Comparison of ENCODE assay signal across 23 cellular contexts in the genomic region with DNA sequence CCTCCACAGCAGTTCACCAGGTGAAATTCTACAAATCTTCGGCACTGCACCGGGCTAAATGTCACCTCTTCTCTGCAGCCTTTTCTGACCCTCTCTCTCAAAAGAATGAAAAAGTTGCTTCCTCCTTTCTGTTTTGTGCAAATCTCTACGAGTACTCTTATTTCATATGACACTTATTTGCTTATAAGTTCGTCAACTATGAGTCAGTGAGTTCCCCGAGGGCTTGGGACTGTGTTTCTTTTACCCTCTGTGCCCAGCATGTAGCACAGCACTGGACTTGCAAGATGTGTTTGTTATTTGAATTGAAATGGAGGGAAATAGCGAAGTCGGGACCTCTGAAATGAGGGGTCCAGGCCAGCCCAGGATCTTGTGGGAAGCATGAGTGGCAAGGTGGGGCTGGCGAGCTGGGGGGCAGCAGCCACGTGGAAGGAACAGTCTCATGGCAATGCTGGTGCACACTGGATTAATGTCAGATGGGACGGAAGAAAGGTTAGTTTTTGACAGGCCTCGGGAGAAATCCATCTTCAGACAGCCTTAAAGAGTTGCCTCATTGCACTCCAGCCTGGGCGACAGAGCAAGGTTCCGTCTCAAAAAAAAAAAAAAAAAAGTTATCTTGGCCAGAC. TPM values are rescaled to one million over a fixed set of nuclear protein-coding genes. Genes with fewer than 3 reads are reported as not detected.
A peak's percentile ranks its signal among the peaks of the same experiment; 100 is the strongest.
DNase-seq lines count a peak whose midpoint lies in the region; ATAC-seq and TF ChIP-seq lines count a peak whose summit lies in the region.
"Had no signal": no experiment of that assay in that cellular context is flagged by ENCODE, and none has a peak within 500 bp of the region (broad histone marks: within the 10 kb centered on the region; RNA-seq: fewer than 3 reads in every experiment).

No MANE protein-coding gene starts in this region.

- H3K4me3 Mint-ChIP-seq in stimulated activated memory B cell treated with anti-CD40 and anti-IgM and Interleukin-4, amounts not matched to agents 10 μg/mL and 1 μg/mL and 100 μg/mL, for 72 hours: peak overlapping the region; percentile 1
- H3K4me3 Mint-ChIP-seq in activated T-helper 1 cell treated with anti-CD3 and anti-CD28 coated beads, Interleukin-12 subunit alpha, Interleukin-12 subunit beta, Interleukin-2, Interleukin-4 antibody, amounts not matched to agents 30 ng/mL and 10 ng/mL and 1 ng/mL, durations not matched to agents 14 hours and 24 hours and 36 hours: no peak overlapping the region
- H3K4me3 Mint-ChIP-seq: T-helper 1 cell treated with Interleukin-12 subunit alpha and Interleukin-12 subunit beta and Interleukin-4 antibody, amounts not matched to agents 30 μg/mL and 1 μg/mL, for 36 hours had no signal

- H3K27ac ChIP-seq in RWPE1 (peak overlapping the region; percentile 10; the same call in 1 of the 2 replicates), breast epithelium (peak overlapping the region in 1 of 2 donors; percentile 49)
- H3K27ac ChIP-seq: parathyroid adenoma had no signal

- intact Hi-C loops in activated T-helper 1 cell treated with anti-CD3 and anti-CD28 coated beads, Interleukin-12 subunit alpha, Interleukin-12 subunit beta, Interleukin-2, Interleukin-4 antibody, amounts not matched to agents 30 ng/mL and 10 ng/mL and 1 ng/mL, durations not matched to agents 14 hours and 24 hours and 36 hours (cut with micrococcal nuclease): no loop called here
- intact Hi-C loops in breast epithelium (cut with DNase I; ENCODE audit: low total_unique reads): no loop called here

- no peaks in the 10 kb centered on the region for H3K9me3 Mint-ChIP-seq in stimulated activated memory B cell treated with anti-CD40 and anti-IgM and Interleukin-4, amounts not matched to agents 10 μg/mL and 1 μg/mL and 100 μg/mL, for 72 hours
- H3K9me3 Mint-ChIP-seq in activated T-helper 1 cell treated with anti-CD3 and anti-CD28 coated beads, Interleukin-12 subunit alpha, Interleukin-12 subunit beta, Interleukin-2, Interleukin-4 antibody, amounts not matched to agents 30 ng/mL and 10 ng/mL and 1 ng/mL, durations not matched to agents 14 hours and 24 hours and 36 hours: no peaks in the 10 kb centered on the region
- H3K9me3 Mint-ChIP-seq: activated T-helper 2 cell treated with anti-CD3 and anti-CD28 coated beads, Interferon-gamma antibody, Interleukin-2, Interleukin-4, amounts not matched to agents 10 μg/mL and 5 μg/mL and 100 μg/mL, durations not matched to agents 14 hours and 24 hours and 36 hours; brain; naive B cell; stimulated activated naive B cell treated with anti-CD40 and anti-IgM and Interleukin-4, amounts not matched to agents 10 μg/mL and 1 μg/mL and 100 μg/mL, for 72 hours; T-helper 1 cell treated with Interleukin-12 subunit alpha and Interleukin-12 subunit beta and Interleukin-4 antibody, amounts not matched to agents 30 μg/mL and 1 μg/mL, for 36 hours had no signal

- peak overlapping the region; percentile 19 for H3K27ac Mint-ChIP-seq in stimulated activated memory B cell treated with anti-CD40 and anti-IgM and Interleukin-4, amounts not matched to agents 10 μg/mL and 1 μg/mL and 100 μg/mL, for 72 hours
- no peak overlapping the region for H3K27ac Mint-ChIP-seq in activated T-helper 1 cell treated with anti-CD3 and anti-CD28 coated beads, Interleukin-12 subunit alpha, Interleukin-12 subunit beta, Interleukin-2, Interleukin-4 antibody, amounts not matched to agents 30 ng/mL and 10 ng/mL and 1 ng/mL, durations not matched to agents 14 hours and 24 hours and 36 hours
- H3K27ac Mint-ChIP-seq: activated T-helper 2 cell treated with anti-CD3 and anti-CD28 coated beads, Interferon-gamma antibody, Interleukin-2, Interleukin-4, amounts not matched to agents 10 μg/mL and 5 μg/mL and 100 μg/mL, durations not matched to agents 14 hours and 24 hours and 36 hours; T-helper 1 cell treated with Interleukin-12 subunit alpha and Interleukin-12 subunit beta and Interleukin-4 antibody, amounts not matched to agents 30 μg/mL and 1 μg/mL, for 36 hours had no signal

- no peak for TF ChIP-seq CTCF in RWPE1 (conservative IDR thresholded peaks at IDR 0.05; ENCODE audit: low read depth)
- TF ChIP-seq CTCF in breast epithelium (IDR thresholded peaks at IDR 0.05): no peak

- CTCF ChIA-PET in RWPE1 (lab: Yijun Ruan, JAX): interaction anchor here (1.3 kb wide), 1 partner anchor 12 kb away, joined by 6 read pairs; no protein-coding TSS in a partner anchor

- POLR2A ChIA-PET in RWPE1 (lab: Yijun Ruan, JAX; ENCODE audit: low non-redundant PET): no interaction called here

- peak; percentile 24 for ATAC-seq in esophagus mucosa
- ATAC-seq in stimulated activated memory B cell treated with anti-CD40 and anti-IgM and Interleukin-4, amounts not matched to agents 10 μg/mL and 1 μg/mL and 100 μg/mL, for 72 hours: no peak
- ATAC-seq: sciatic nerve; stimulated activated naive B cell treated with anti-CD40 and anti-IgM and Interleukin-4, amounts not matched to agents 10 μg/mL and 1 μg/mL and 100 μg/mL, for 72 hours had no signal

- H3K4me1 Mint-ChIP-seq in stimulated activated memory B cell treated with anti-CD40 and anti-IgM and Interleukin-4, amounts not matched to agents 10 μg/mL and 1 μg/mL and 100 μg/mL, for 72 hours: peaks cover 45% of the 10 kb centered on the region
- peaks cover 16% of the 10 kb centered on the region for H3K4me1 Mint-ChIP-seq in activated T-helper 1 cell treated with anti-CD3 and anti-CD28 coated beads, Interleukin-12 subunit alpha, Interleukin-12 subunit beta, Interleukin-2, Interleukin-4 antibody, amounts not matched to agents 30 ng/mL and 10 ng/mL and 1 ng/mL, durations not matched to agents 14 hours and 24 hours and 36 hours (ENCODE audit: low read depth)

- no peaks in the 10 kb centered on the region for H3K4me1 ChIP-seq in breast epithelium
- H3K4me1 ChIP-seq: parathyroid adenoma had no signal

- in situ Hi-C loops in KBM-7 (cut with MboI; ENCODE audit: low pct_unique_long_range_greater_than_20kb, low sequenced_read_pairs): no loop called here

- no peaks in the 10 kb centered on the region for H3K9me3 ChIP-seq in breast epithelium

- no peaks in the 10 kb centered on the region for H3K27me3 ChIP-seq in breast epithelium

- DNase-seq in HT1080 (ENCODE audit: low read depth) (peak; percentile 27), RWPE1 (ENCODE audit: low spot score) (peak; percentile 36), KBM-7 (no peak), breast epithelium (ENCODE audit: low spot score in 2 of 2) (no peak)
- no peak for DNase-seq in activated T-helper 1 cell treated with anti-CD3 and anti-CD28 coated beads, Interleukin-12 subunit alpha, Interleukin-12 subunit beta, Interleukin-2, Interleukin-4 antibody, amounts not matched to agents 30 ng/mL and 10 ng/mL and 1 ng/mL, durations not matched to agents 14 hours and 24 hours and 36 hours (ENCODE audit: low spot score)
- DNase-seq: activated CD4-positive, alpha-beta T cell treated with anti-CD3 and anti-CD28 coated beads, Interleukin-2, amount 50 U/mL, for 1 hour; AML-193; cortex of kidney; DMS79; Kasumi-1; naive B cell; NCI-H1105; NCI-H2081 treated with DMSO at 0.1 percent for 48 hours; NCI-H524 treated with DMSO at 0.1 percent for 48 hours; SHP77 treated with DMSO at 0.1 percent for 48 hours; stimulated activated naive B cell treated with anti-CD40 and anti-IgM and Interleukin-4, amounts not matched to agents 10 μg/mL and 1 μg/mL and 100 μg/mL, for 72 hours had no signal

- TF ChIP-seq POLR2A in breast epithelium (IDR thresholded peaks at IDR 0.05): no peak

- H3K4me3 ChIP-seq in breast epithelium: no peak overlapping the region

- H3K36me3 Mint-ChIP-seq in stimulated activated memory B cell treated with anti-CD40 and anti-IgM and Interleukin-4, amounts not matched to agents 10 μg/mL and 1 μg/mL and 100 μg/mL, for 72 hours: no peaks in the 10 kb centered on the region
- H3K36me3 Mint-ChIP-seq in activated T-helper 1 cell treated with anti-CD3 and anti-CD28 coated beads, Interleukin-12 subunit alpha, Interleukin-12 subunit beta, Interleukin-2, Interleukin-4 antibody, amounts not matched to agents 30 ng/mL and 10 ng/mL and 1 ng/mL, durations not matched to agents 14 hours and 24 hours and 36 hours (ENCODE audit: low read depth): peaks cover 3% of the 10 kb centered on the region
- H3K36me3 Mint-ChIP-seq: naive B cell; stimulated activated naive B cell treated with anti-CD40 and anti-IgM and Interleukin-4, amounts not matched to agents 10 μg/mL and 1 μg/mL and 100 μg/mL, for 72 hours had no signal

- H3K27me3 Mint-ChIP-seq in stimulated activated memory B cell treated with anti-CD40 and anti-IgM and Interleukin-4, amounts not matched to agents 10 μg/mL and 1 μg/mL and 100 μg/mL, for 72 hours: no peaks in the 10 kb centered on the region
- peaks cover 2% of the 10 kb centered on the region for H3K27me3 Mint-ChIP-seq in activated T-helper 1 cell treated with anti-CD3 and anti-CD28 coated beads, Interleukin-12 subunit alpha, Interleukin-12 subunit beta, Interleukin-2, Interleukin-4 antibody, amounts not matched to agents 30 ng/mL and 10 ng/mL and 1 ng/mL, durations not matched to agents 14 hours and 24 hours and 36 hours (ENCODE audit: insufficient read depth)
- H3K27me3 Mint-ChIP-seq: brain; naive B cell; stimulated activated naive B cell treated with anti-CD40 and anti-IgM and Interleukin-4, amounts not matched to agents 10 μg/mL and 1 μg/mL and 100 μg/mL, for 72 hours had no signal

- H3K36me3 ChIP-seq in breast epithelium: no peaks in the 10 kb centered on the region

RNA-seq across cellular contexts. Expression of a gene that starts 6.2 kb away (rescaled TPM):
- 4.1 and 6.4 TPM in 2 replicates for total RNA-seq in HT1080 (2014; rRNA removed; shearing (Covaris generic))
- 11.2 and 11.7 TPM in 2 replicates for polyA plus RNA-seq in HT1080 (2015; cell fraction: cytosol; rRNA removed)
- polyA plus RNA-seq in HT1080 (2015; cell fraction: nucleus; rRNA removed): 17.1 and 17.3 TPM in 2 replicates
- 46.7 TPM for total RNA-seq in esophagus mucosa
- total RNA-seq in activated T-helper 1 cell treated with anti-CD3 and anti-CD28 coated beads, Interleukin-12 subunit alpha, Interleukin-12 subunit beta, Interleukin-2, Interleukin-4 antibody, amounts not matched to agents 30 ng/mL and 10 ng/mL and 1 ng/mL, durations not matched to agents 14 hours and 24 hours and 36 hours: 7.0 and 7.4 TPM in 2 replicates
- 1 to 10 TPM in 2 of 3 donors, under 1 TPM in 1; 0.32 to 5.1 (median 3.9) TPM for total RNA-seq in breast epithelium

RNA-seq across cellular contexts. Expression of a gene that starts 33.6 kb away (rescaled TPM):
- 8.4 and 9.6 TPM in 2 replicates for total RNA-seq in HT1080 (2014; rRNA removed; shearing (Covaris generic))
- 5.5 and 7.7 TPM in 2 replicates for polyA plus RNA-seq in HT1080 (2015; cell fraction: cytosol; rRNA removed)
- 17.4 and 27.5 TPM in 2 replicates for polyA plus RNA-seq in HT1080 (2015; cell fraction: nucleus; rRNA removed)
- 4.0 TPM for total RNA-seq in esophagus mucosa
- total RNA-seq in activated T-helper 1 cell treated with anti-CD3 and anti-CD28 coated beads, Interleukin-12 subunit alpha, Interleukin-12 subunit beta, Interleukin-2, Interleukin-4 antibody, amounts not matched to agents 30 ng/mL and 10 ng/mL and 1 ng/mL, durations not matched to agents 14 hours and 24 hours and 36 hours: 2.7 TPM in 2 replicates
- 10 to 100 TPM in 2 of 3 donors, 1 to 10 TPM in 1; 5.4 to 12.5 (median 12.3) TPM for total RNA-seq in breast epithelium

RNA-seq across cellular contexts. Expression of a gene that starts 46.0 kb away (rescaled TPM):
- total RNA-seq in HT1080 (2014; rRNA removed; shearing (Covaris generic)): 119 and 133 TPM in 2 replicates
- 82.9 and 108 TPM in 2 replicates for polyA plus RNA-seq in HT1080 (2015; cell fraction: cytosol; rRNA removed)
- 54.3 and 60.5 TPM in 2 replicates for polyA plus RNA-seq in HT1080 (2015; cell fraction: nucleus; rRNA removed)
- total RNA-seq in esophagus mucosa (40.1 TPM), breast epithelium (10 to 100 TPM; 19.8 to 49.9 (median 37.0) TPM)
- total RNA-seq in activated T-helper 1 cell treated with anti-CD3 and anti-CD28 coated beads, Interleukin-12 subunit alpha, Interleukin-12 subunit beta, Interleukin-2, Interleukin-4 antibody, amounts not matched to agents 30 ng/mL and 10 ng/mL and 1 ng/mL, durations not matched to agents 14 hours and 24 hours and 36 hours: 51.2 and 51.3 TPM in 2 replicates

RNA-seq across cellular contexts. Expression of a gene that starts 50.3 kb away (rescaled TPM):
- total RNA-seq in HT1080 (2014; rRNA removed; shearing (Covaris generic)): 176 and 229 TPM in 2 replicates
- polyA plus RNA-seq in HT1080 (2015; cell fraction: cytosol; rRNA removed): 138 and 168 TPM in 2 replicates
- polyA plus RNA-seq in HT1080 (2015; cell fraction: nucleus; rRNA removed): 83.7 and 107 TPM in 2 replicates
- total RNA-seq in esophagus mucosa: 95.7 TPM
- total RNA-seq in activated T-helper 1 cell treated with anti-CD3 and anti-CD28 coated beads, Interleukin-12 subunit alpha, Interleukin-12 subunit beta, Interleukin-2, Interleukin-4 antibody, amounts not matched to agents 30 ng/mL and 10 ng/mL and 1 ng/mL, durations not matched to agents 14 hours and 24 hours and 36 hours: 187 and 195 TPM in 2 replicates
- 100 to 1,000 TPM; 131 to 156 (median 155) TPM for total RNA-seq in breast epithelium

RNA-seq across cellular contexts. Expression of a gene that starts 55.2 kb away (rescaled TPM):
- total RNA-seq in HT1080 (2014; rRNA removed; shearing (Covaris generic)): 91.4 and 100 TPM in 2 replicates
- polyA plus RNA-seq in HT1080 (2015; cell fraction: cytosol; rRNA removed): 47.5 and 54.8 TPM in 2 replicates
- 134 and 144 TPM in 2 replicates for polyA plus RNA-seq in HT1080 (2015; cell fraction: nucleus; rRNA removed)
- total RNA-seq in esophagus mucosa: 18.3 TPM
- total RNA-seq in activated T-helper 1 cell treated with anti-CD3 and anti-CD28 coated beads, Interleukin-12 subunit alpha, Interleukin-12 subunit beta, Interleukin-2, Interleukin-4 antibody, amounts not matched to agents 30 ng/mL and 10 ng/mL and 1 ng/mL, durations not matched to agents 14 hours and 24 hours and 36 hours: 73.8 and 74.8 TPM in 2 replicates
- total RNA-seq in breast epithelium: 10 to 100 TPM; 16.2 to 22.0 (median 18.3) TPM

Comparison
In these comparisons a context has a peak if more than half of its experiments do, and no peak if none do; other contexts are left out.
1. DNase-seq: peak in HT1080 (single experiment) and RWPE1 (single experiment); none in activated T-helper 1 cell treated with anti-CD3 and anti-CD28 coated beads, Interleukin-12 subunit alpha, Interleukin-12 subunit beta, Interleukin-2, Interleukin-4 antibody, amounts not matched to agents 30 ng/mL and 10 ng/mL and 1 ng/mL, durations not matched to agents 14 hours and 24 hours and 36 hours (single experiment), KBM-7 (single experiment) and breast epithelium (0 of 2).